Comparison of ENCODE assay signal across 14 cellular contexts in genomic region chr11:95994340-95994728, GRCh38.
"Had no signal": no experiment of that assay in that cellular context is flagged by ENCODE, and none has a peak within 500 bp of the region (broad histone marks: within the 10 kb centered on the region; RNA-seq: fewer than 3 reads in every experiment).

No MANE protein-coding gene starts in this region.

- H3K9me3 Mint-ChIP-seq: activated CD4-positive, alpha-beta T cell treated with anti-CD3 and anti-CD28 coated beads, Interleukin-2, amount 10 ng/mL, durations not matched to agents 24 days and 14 days; activated naive CD4-positive, alpha-beta T cell treated with anti-CD3 and anti-CD28 coated beads, Interleukin-2, amount 10 ng/mL, durations not matched to agents 7 days and 5 days; neural progenitor cell had no signal

- H3K4me1 Mint-ChIP-seq: activated naive CD4-positive, alpha-beta T cell treated with anti-CD3 and anti-CD28 coated beads, Interleukin-2, amount 10 ng/mL, durations not matched to agents 7 days and 5 days had no signal

- H3K27me3 Mint-ChIP-seq: activated CD4-positive, alpha-beta T cell treated with anti-CD3 and anti-CD28 coated beads, Interleukin-2, amount 10 ng/mL, durations not matched to agents 24 days and 14 days; activated naive CD4-positive, alpha-beta T cell treated with anti-CD3 and anti-CD28 coated beads, Interleukin-2, amount 10 ng/mL, durations not matched to agents 7 days and 5 days had no signal

- H3K27ac Mint-ChIP-seq: activated CD4-positive, alpha-beta T cell treated with anti-CD3 and anti-CD28 coated beads, Interleukin-2, amount 10 ng/mL, durations not matched to agents 24 days and 14 days; activated naive CD4-positive, alpha-beta T cell treated with anti-CD3 and anti-CD28 coated beads, Interleukin-2, amount 10 ng/mL, durations not matched to agents 7 days and 5 days; neural progenitor cell had no signal

- ATAC-seq: pancreas had no signal

- DNase-seq: activated CD4-positive, alpha-beta T cell treated with anti-CD3 and anti-CD28 coated beads, Interleukin-2, amount 10 ng/mL, durations not matched to agents 24 days and 14 days; activated CD4-positive, CD25-positive, alpha-beta regulatory T cell; activated naive CD4-positive, alpha-beta T cell treated with anti-CD3 and anti-CD28 coated beads, Interleukin-2, amount 10 ng/mL, durations not matched to agents 7 days and 5 days; colonic mucosa; esophagus squamous epithelium; hippocampal formation; kidney; left ventricle myocardium inferior; mesendoderm; pancreas; sigmoid colon; stimulated activated CD4-positive, alpha-beta T cell treated with anti-CD3 and anti-CD28 coated beads, Interleukin-2, amount 100 ng/mL, for 24 hours; stomach had no signal

- H3K4me3 Mint-ChIP-seq: activated CD4-positive, alpha-beta T cell treated with anti-CD3 and anti-CD28 coated beads, Interleukin-2, amount 10 ng/mL, durations not matched to agents 24 days and 14 days; activated naive CD4-positive, alpha-beta T cell treated with anti-CD3 and anti-CD28 coated beads, Interleukin-2, amount 10 ng/mL, durations not matched to agents 7 days and 5 days; neural progenitor cell had no signal
